ENCODE assay signal across 10 cellular contexts in genomic region chr1:231918239-231919015, GRCh38.
DNase-seq lines count a peak whose midpoint lies in the region; ATAC-seq and TF ChIP-seq lines count a peak whose summit lies in the region.
"Had no signal": no experiment of that assay in that cellular context is flagged by ENCODE, and none has a peak within 500 bp of the region (broad histone marks: within the 10 kb centered on the region; RNA-seq: fewer than 3 reads in every experiment).

No MANE protein-coding gene starts in this region.

- TF ChIP-seq POLR2A in lower leg skin (IDR thresholded peaks at IDR 0.05), result no peak

- H3K27me3 Mint-ChIP-seq in CD4-positive, alpha-beta T cell, result no peaks in the 10 kb centered on the region
- H3K27me3 Mint-ChIP-seq in activated T-helper 17 cell treated with anti-CD3 and anti-CD28 coated beads, Interleukin-2, amount 50 U/mL, for 72 hours, result no peaks in the 10 kb centered on the region

- no peaks in the 10 kb centered on the region for H3K9me3 ChIP-seq in CD4-positive, alpha-beta T cell (ENCODE audit: control insufficient read depth, low read length)

- WGBS in lower leg skin, 2 donors, result 58 to 64% methylated on average over 6 of the region's 6 CpGs

- no peaks in the 10 kb centered on the region for H3K27me3 ChIP-seq in CD4-positive, alpha-beta T cell (ENCODE audit: control insufficient read depth, insufficient read depth, low read length)

- DNase-seq in CD4-positive, alpha-beta T cell, result peak in 8 of 10 experiments; percentile 5 to 28 (median 10)
- DNase-seq in kidney tubule cell (ENCODE audit: low spot score) (peak; percentile 77), NOMO-1 (lab: John Stamatoyannopoulos, UW; ENCODE audit: unreplicated experiment in 2 of 2) (no peak), lower leg skin (ENCODE audit: low spot score in 2 of 2) (no peak), GM19238 (ENCODE audit: insufficient read length, low spot score) (no peak)
- DNase-seq: DMS153, SHP77 treated with DMSO at 0.1 percent for 48 hours had no signal

- peak overlapping the region; percentile 61 for H3K27ac ChIP-seq in CD4-positive, alpha-beta T cell (ENCODE audit: low read depth, low read length)

- no peaks in the 10 kb centered on the region for H3K9me3 Mint-ChIP-seq in CD4-positive, alpha-beta T cell
- no peaks in the 10 kb centered on the region for H3K9me3 Mint-ChIP-seq in activated T-helper 17 cell treated with anti-CD3 and anti-CD28 coated beads, Interleukin-2, amount 50 U/mL, for 72 hours

- no peaks in the 10 kb centered on the region for H3K36me3 Mint-ChIP-seq in CD4-positive, alpha-beta T cell (ENCODE audit: low read depth)
- H3K36me3 Mint-ChIP-seq in activated T-helper 17 cell treated with anti-CD3 and anti-CD28 coated beads, Interleukin-2, amount 50 U/mL, for 72 hours (ENCODE audit: low read depth), result no peaks in the 10 kb centered on the region

- peak overlapping the region; percentile 85 for H3K27ac Mint-ChIP-seq in CD4-positive, alpha-beta T cell
- H3K27ac Mint-ChIP-seq in activated T-helper 17 cell treated with anti-CD3 and anti-CD28 coated beads, Interleukin-2, amount 50 U/mL, for 72 hours, result peak overlapping the region; percentile 42

- H3K4me3 Mint-ChIP-seq in CD4-positive, alpha-beta T cell, result peak overlapping the region; percentile 71
- peak overlapping the region; percentile 35 for H3K4me3 Mint-ChIP-seq in activated T-helper 17 cell treated with anti-CD3 and anti-CD28 coated beads, Interleukin-2, amount 50 U/mL, for 72 hours

- POLR2A ChIA-PET in CD4-positive, alpha-beta T cell (lab: Charles Lee), result interaction anchor here (1.0 to 1.4 kb wide), 3 partner anchors 10 to 14 kb away, joined by 3 to 8 read pairs (median 7); no protein-coding TSS in a partner anchor

- TF ChIP-seq CTCF in CD4-positive, alpha-beta T cell (IDR thresholded peaks at IDR 0.05), result no peak
- no peak for TF ChIP-seq CTCF in lower leg skin (IDR thresholded peaks at IDR 0.05)

- intact Hi-C loops in CD4-positive, alpha-beta T cell (cut with DNase I, micrococcal nuclease), result loop anchor here in 1 of 2 experiments (5.0 kb wide), 1 partner anchor 51 kb away; no protein-coding TSS in a partner anchor
- intact Hi-C loops in lower leg skin (cut with DNase I; ENCODE audit: low total_unique reads), result no loop called here

- CTCF ChIA-PET in CD4-positive, alpha-beta T cell (lab: Charles Lee), result no interaction called here

- no peak overlapping the region for H3K4me3 ChIP-seq in lower leg skin (ENCODE audit: low read depth, poor library complexity, severe bottlenecking)

- peak; percentile 61 for ATAC-seq in CD4-positive, alpha-beta T cell (ENCODE audit: poor library complexity)
- ATAC-seq in HG03066 (IDR thresholded peaks at IDR 0.05; ENCODE audit: low read depth, unreplicated experiment) (peak; percentile 48), GM18520 (IDR thresholded peaks at IDR 0.05; ENCODE audit: unreplicated experiment) (no peak)
- peak; percentile 66 for ATAC-seq in activated T-helper 17 cell treated with anti-CD3 and anti-CD28 coated beads, Interleukin-2, amount 50 U/mL, for 72 hours (replicated peaks)

- peaks cover 83% of the 10 kb centered on the region for H3K4me1 Mint-ChIP-seq in CD4-positive, alpha-beta T cell (ENCODE audit: low read depth)
- H3K4me1 Mint-ChIP-seq in activated T-helper 17 cell treated with anti-CD3 and anti-CD28 coated beads, Interleukin-2, amount 50 U/mL, for 72 hours, result peaks cover 56% of the 10 kb centered on the region

Comparison
In these comparisons a context has a peak if more than half of its experiments do, and no peak if none do; other contexts are left out.
1. DNase-seq: peak in CD4-positive, alpha-beta T cell (8 of 10) and kidney tubule cell (single experiment); none in NOMO-1 (0 of 2), lower leg skin (0 of 2) and GM19238 (single experiment).